In the genomic region with DNA sequence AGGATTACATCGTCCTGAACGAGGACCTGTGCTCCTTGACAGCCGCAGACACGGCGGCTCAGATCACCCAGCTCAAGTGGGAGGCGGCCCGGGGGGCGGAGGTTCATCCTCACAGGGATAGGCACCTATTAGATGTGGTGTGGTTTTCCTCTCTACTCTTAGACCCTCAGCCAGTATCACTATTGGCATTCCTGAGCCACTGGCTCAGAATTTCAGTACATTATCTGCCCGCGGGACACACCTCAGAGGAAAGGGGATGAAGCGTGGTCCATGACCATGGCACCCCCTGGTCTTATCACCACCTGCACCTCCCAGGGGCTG, we compare ENCODE assay signal across 8 cellular contexts. TPM values are rescaled to one million over a fixed set of nuclear protein-coding genes. Genes with fewer than 3 reads are reported as not detected.
DNase-seq lines count a peak whose midpoint lies in the region; ATAC-seq and TF ChIP-seq lines count a peak whose summit lies in the region.

No MANE protein-coding gene starts in this region.

- H3K27ac ChIP-seq in hepatocyte: no peak overlapping the region

- WGBS in hepatocyte (ENCODE audit: low lambda C conversion rate, missing lambda C conversion rate): 44% methylated on average over 11 of the region's 11 CpGs

- peaks cover 66% of the 10 kb centered on the region for H3K27me3 Mint-ChIP-seq in activated CD8-positive, alpha-beta T cell treated with anti-CD3 and anti-CD28 coated beads, Interleukin-2, amount 10 ng/mL, durations not matched to agents 7 days and 5 days (ENCODE audit: low read depth)
- peaks cover 14% of the 10 kb centered on the region for H3K27me3 Mint-ChIP-seq in stimulated activated memory B cell treated with anti-CD40 and anti-IgM and Interleukin-4, amounts not matched to agents 10 μg/mL and 1 μg/mL and 100 μg/mL, for 72 hours

- H3K9me3 Mint-ChIP-seq in activated CD8-positive, alpha-beta T cell treated with anti-CD3 and anti-CD28 coated beads, Interleukin-2, amount 10 ng/mL, durations not matched to agents 7 days and 5 days (ENCODE audit: insufficient read depth): peaks cover 9% of the 10 kb centered on the region
- peaks cover 8% of the 10 kb centered on the region for H3K9me3 Mint-ChIP-seq in stimulated activated memory B cell treated with anti-CD40 and anti-IgM and Interleukin-4, amounts not matched to agents 10 μg/mL and 1 μg/mL and 100 μg/mL, for 72 hours

- H2AFZ ChIP-seq in hepatocyte: peak overlapping the region; percentile 93

- no peak for ATAC-seq in activated CD8-positive, alpha-beta T cell treated with anti-CD3 and anti-CD28 coated beads, Interleukin-2, amount 10 ng/mL, durations not matched to agents 7 days and 5 days
- ATAC-seq in stimulated activated memory B cell treated with anti-CD40 and anti-IgM and Interleukin-4, amounts not matched to agents 10 μg/mL and 1 μg/mL and 100 μg/mL, for 72 hours: peak; percentile 41
- ATAC-seq in GM18520 (IDR thresholded peaks at IDR 0.05; ENCODE audit: unreplicated experiment): no peak

- peaks cover 8% of the 10 kb centered on the region for H3K4me1 ChIP-seq in hepatocyte (ENCODE audit: insufficient read depth)

- peak overlapping the region; percentile 97 for H3K4me2 ChIP-seq in hepatocyte

- DNase-seq in H7: no peak
- DNase-seq in activated CD8-positive, alpha-beta T cell treated with anti-CD3 and anti-CD28 coated beads, Interleukin-2, amount 10 ng/mL, durations not matched to agents 7 days and 5 days: no peak
- no peak for DNase-seq in hepatocyte (ENCODE audit: low spot score)
- no peak for DNase-seq in middle frontal gyrus (ENCODE audit: extremely low spot score, low spot score)
- DNase-seq in NCI-H2081 treated with DMSO at 0.1 percent for 48 hours (lab: John Stamatoyannopoulos, UW): no peak
- no peak for DNase-seq in GM19240 (ENCODE audit: insufficient read length, low spot score)

- no peak for TF ChIP-seq CTCF in hepatocyte (IDR thresholded peaks at IDR 0.05; ENCODE audit: poor library complexity)

- no peaks in the 10 kb centered on the region for H3K9me3 ChIP-seq in hepatocyte (ENCODE audit: low read depth)

- no peaks in the 10 kb centered on the region for H3K9me2 ChIP-seq in hepatocyte (replicated peaks; ENCODE audit: insufficient read depth)

- no peak overlapping the region for H3K27ac Mint-ChIP-seq in activated CD8-positive, alpha-beta T cell treated with anti-CD3 and anti-CD28 coated beads, Interleukin-2, amount 10 ng/mL, durations not matched to agents 7 days and 5 days
- H3K27ac Mint-ChIP-seq in stimulated activated memory B cell treated with anti-CD40 and anti-IgM and Interleukin-4, amounts not matched to agents 10 μg/mL and 1 μg/mL and 100 μg/mL, for 72 hours: peak overlapping the region; percentile 87

- no peaks in the 10 kb centered on the region for H3K36me3 ChIP-seq in H7 (replicated peaks; ENCODE audit: control insufficient read depth, insufficient read depth, low read length)
- no peaks in the 10 kb centered on the region for H3K36me3 ChIP-seq in hepatocyte (replicated peaks; ENCODE audit: insufficient read depth, low read depth)

- H3K4me3 ChIP-seq in H7 (ENCODE audit: insufficient read depth, low read depth, low read length) (peak overlapping the region; percentile 60; the same call in 1 of the 2 replicates), hepatocyte (peak overlapping the region; percentile 63)

- H3K27me3 ChIP-seq in H7 (ENCODE audit: control insufficient read depth, insufficient read depth, low read length) (peaks cover 32% of the 10 kb centered on the region), hepatocyte (peaks cover 60% of the 10 kb centered on the region)

- POLR2A ChIA-PET in activated CD8-positive, alpha-beta T cell treated with anti-CD3 and anti-CD28 coated beads, Interleukin-2, amount 10 ng/mL, durations not matched to agents 7 days and 5 days (lab: Charles Lee): interaction anchor here (0.7 kb wide), 1 partner anchor 52 kb away, joined by 3 read pairs; no protein-coding TSS in a partner anchor

- H3K4me1 Mint-ChIP-seq in activated CD8-positive, alpha-beta T cell treated with anti-CD3 and anti-CD28 coated beads, Interleukin-2, amount 10 ng/mL, durations not matched to agents 7 days and 5 days (ENCODE audit: low read depth): peaks cover 15% of the 10 kb centered on the region
- peaks cover 22% of the 10 kb centered on the region for H3K4me1 Mint-ChIP-seq in stimulated activated memory B cell treated with anti-CD40 and anti-IgM and Interleukin-4, amounts not matched to agents 10 μg/mL and 1 μg/mL and 100 μg/mL, for 72 hours

- H3K79me2 ChIP-seq in hepatocyte: no peaks in the 10 kb centered on the region

- CTCF ChIA-PET in activated CD8-positive, alpha-beta T cell treated with anti-CD3 and anti-CD28 coated beads, Interleukin-2, amount 10 ng/mL, durations not matched to agents 7 days and 5 days (lab: Charles Lee): no interaction called here

- no peaks in the 10 kb centered on the region for H4K20me1 ChIP-seq in hepatocyte (ENCODE audit: insufficient read depth, poor library complexity, severe bottlenecking)

- peak overlapping the region; percentile 70 for H3K4me3 Mint-ChIP-seq in activated CD8-positive, alpha-beta T cell treated with anti-CD3 and anti-CD28 coated beads, Interleukin-2, amount 10 ng/mL, durations not matched to agents 7 days and 5 days
- H3K4me3 Mint-ChIP-seq in stimulated activated memory B cell treated with anti-CD40 and anti-IgM and Interleukin-4, amounts not matched to agents 10 μg/mL and 1 μg/mL and 100 μg/mL, for 72 hours: peak overlapping the region; percentile 91

- H3K36me3 Mint-ChIP-seq in activated CD8-positive, alpha-beta T cell treated with anti-CD3 and anti-CD28 coated beads, Interleukin-2, amount 10 ng/mL, durations not matched to agents 7 days and 5 days (ENCODE audit: low read depth): peaks cover under 1% of the 10 kb centered on the region
- no peaks in the 10 kb centered on the region for H3K36me3 Mint-ChIP-seq in stimulated activated memory B cell treated with anti-CD40 and anti-IgM and Interleukin-4, amounts not matched to agents 10 μg/mL and 1 μg/mL and 100 μg/mL, for 72 hours

RNA-seq across cellular contexts. Expression of gene HLA-G, which starts 34.6 kb away (rescaled TPM):
- 0.41 and 0.48 TPM in 2 replicates for total RNA-seq in H7 (2014; rRNA removed; shearing (Covaris generic))
- 1 to 10 TPM; 2.9 to 4.6 TPM for total RNA-seq in activated CD8-positive, alpha-beta T cell treated with anti-CD3 and anti-CD28 coated beads, Interleukin-2, amount 10 ng/mL, durations not matched to agents 7 days and 5 days
- total RNA-seq in hepatocyte: 0.76 TPM in 1 of 2 replicates, not detected in the other
- 2.6 and 2.8 TPM in 2 replicates for polyA plus RNA-seq in hepatocyte
